1 cellular context compared by ENCODE assay signal in the genomic region with DNA sequence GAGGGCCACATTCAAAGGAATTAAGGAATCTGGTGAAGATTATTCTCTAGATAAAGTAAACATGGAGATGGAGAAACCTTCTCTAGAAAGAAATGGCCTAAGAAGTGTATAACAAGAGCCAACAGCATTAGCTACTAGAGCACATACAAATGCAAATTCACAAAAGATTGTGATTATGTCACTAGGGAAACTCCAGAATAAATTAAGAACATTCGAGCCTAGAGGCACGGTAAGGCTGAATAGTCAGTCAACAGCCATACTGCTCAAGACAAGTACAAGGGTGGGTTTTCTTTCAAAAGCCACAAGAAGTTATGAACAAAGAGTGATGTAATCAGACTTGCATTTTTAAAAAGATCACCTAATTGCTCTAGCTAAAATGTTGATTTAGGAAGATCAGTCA.
TF ChIP-seq lines count a peak whose summit lies in the region.

No MANE protein-coding gene starts in this region.

TF ChIP-seq in WTC11, 78 proteins besides CTCF, POLR2A, EP300 and RAD21 (continued from another document):
- TF ChIP-seq, protein P1, sequence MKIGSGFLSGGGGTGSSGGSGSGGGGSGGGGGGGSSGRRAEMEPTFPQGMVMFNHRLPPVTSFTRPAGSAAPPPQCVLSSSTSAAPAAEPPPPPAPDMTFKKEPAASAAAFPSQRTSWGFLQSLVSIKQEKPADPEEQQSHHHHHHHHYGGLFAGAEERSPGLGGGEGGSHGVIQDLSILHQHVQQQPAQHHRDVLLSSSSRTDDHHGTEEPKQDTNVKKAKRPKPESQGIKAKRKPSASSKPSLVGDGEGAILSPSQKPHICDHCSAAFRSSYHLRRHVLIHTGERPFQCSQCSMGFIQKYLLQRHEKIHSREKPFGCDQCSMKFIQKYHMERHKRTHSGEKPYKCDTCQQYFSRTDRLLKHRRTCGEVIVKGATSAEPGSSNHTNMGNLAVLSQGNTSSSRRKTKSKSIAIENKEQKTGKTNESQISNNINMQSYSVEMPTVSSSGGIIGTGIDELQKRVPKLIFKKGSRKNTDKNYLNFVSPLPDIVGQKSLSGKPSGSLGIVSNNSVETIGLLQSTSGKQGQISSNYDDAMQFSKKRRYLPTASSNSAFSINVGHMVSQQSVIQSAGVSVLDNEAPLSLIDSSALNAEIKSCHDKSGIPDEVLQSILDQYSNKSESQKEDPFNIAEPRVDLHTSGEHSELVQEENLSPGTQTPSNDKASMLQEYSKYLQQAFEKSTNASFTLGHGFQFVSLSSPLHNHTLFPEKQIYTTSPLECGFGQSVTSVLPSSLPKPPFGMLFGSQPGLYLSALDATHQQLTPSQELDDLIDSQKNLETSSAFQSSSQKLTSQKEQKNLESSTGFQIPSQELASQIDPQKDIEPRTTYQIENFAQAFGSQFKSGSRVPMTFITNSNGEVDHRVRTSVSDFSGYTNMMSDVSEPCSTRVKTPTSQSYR (CRISPR knock-in tag; IDR thresholded peaks at IDR 0.05) = no peak
- TF ChIP-seq ZNF232 (CRISPR knock-in tag; IDR thresholded peaks at IDR 0.05) = no peak
- TF ChIP-seq, protein P2, sequence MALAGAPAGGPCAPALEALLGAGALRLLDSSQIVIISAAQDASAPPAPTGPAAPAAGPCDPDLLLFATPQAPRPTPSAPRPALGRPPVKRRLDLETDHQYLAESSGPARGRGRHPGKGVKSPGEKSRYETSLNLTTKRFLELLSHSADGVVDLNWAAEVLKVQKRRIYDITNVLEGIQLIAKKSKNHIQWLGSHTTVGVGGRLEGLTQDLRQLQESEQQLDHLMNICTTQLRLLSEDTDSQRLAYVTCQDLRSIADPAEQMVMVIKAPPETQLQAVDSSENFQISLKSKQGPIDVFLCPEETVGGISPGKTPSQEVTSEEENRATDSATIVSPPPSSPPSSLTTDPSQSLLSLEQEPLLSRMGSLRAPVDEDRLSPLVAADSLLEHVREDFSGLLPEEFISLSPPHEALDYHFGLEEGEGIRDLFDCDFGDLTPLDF (CRISPR knock-in tag; IDR thresholded peaks at IDR 0.05) = no peak
